ENCODE assay signal across 10 cellular contexts in the genomic region with DNA sequence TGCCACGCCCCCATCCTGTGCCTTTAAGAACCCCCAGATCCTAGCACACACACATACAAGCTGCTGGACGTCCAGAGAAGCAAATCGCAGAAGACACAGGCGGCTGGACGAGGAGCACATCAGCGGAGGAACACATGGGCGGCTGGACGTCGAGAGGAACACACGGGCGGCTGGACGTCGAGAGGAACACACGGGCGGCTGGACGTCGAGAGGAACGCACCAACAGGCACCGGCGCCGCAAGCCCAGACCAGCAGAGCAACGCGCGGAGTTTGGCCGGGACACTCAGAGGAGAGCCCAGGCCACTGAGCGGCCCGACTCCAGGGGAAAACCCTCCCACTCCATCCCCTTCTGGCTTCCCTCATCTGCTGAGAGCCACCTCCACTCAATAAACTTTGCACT. TPM values are rescaled to one million over a fixed set of nuclear protein-coding genes. Genes with fewer than 3 reads are reported as not detected.
"Had no signal": no experiment of that assay in that cellular context is flagged by ENCODE, and none has a peak within 500 bp of the region (broad histone marks: within the 10 kb centered on the region; RNA-seq: fewer than 3 reads in every experiment).

No MANE protein-coding gene starts in this region.

- DNase-seq: IMR-90, KBM-7, KG1 had no signal

- H3K4me3 ChIP-seq: K562 had no signal

- FAIRE-seq: HepG2, HTR-8/SVneo, K562 had no signal

- H3K36me3 Mint-ChIP-seq: IgD-negative memory B cell had no signal

- H3K27ac ChIP-seq: HL-60 had no signal

- H3K4me1 Mint-ChIP-seq: IgD-negative memory B cell had no signal

- H3K9me3 Mint-ChIP-seq: IgD-negative memory B cell had no signal

- H3K27me3 Mint-ChIP-seq: IgD-negative memory B cell had no signal

- H3K27ac Mint-ChIP-seq: IgD-negative memory B cell had no signal

- H3K4me3 Mint-ChIP-seq: IgD-negative memory B cell had no signal

RNA-seq across cellular contexts. Expression of a gene that starts 17.2 kb away (rescaled TPM):
- total RNA-seq: HepG2, HT-29, HT1080, IMR-90, K562 had no signal
- polyA plus RNA-seq: HepG2, IgD-negative memory B cell, IMR-90, K562 had no signal
